Comparison of ENCODE assay signal across 8 cellular contexts in genomic region chr14:51765726-51766125, GRCh38.
A peak's percentile ranks its signal among the peaks of the same experiment; 100 is the strongest.
DNase-seq lines count a peak whose midpoint lies in the region; TF ChIP-seq lines count a peak whose summit lies in the region.
"Not testable (repeated sequence)": the region's sequence is repeated elsewhere in the genome, so short reads cannot be mapped to it uniquely, and the experiment has no call there.

No MANE protein-coding gene starts in this region.

- not testable (repeated sequence) for H3K27me3 Mint-ChIP-seq in HFFc6 (ENCODE audit: insufficient read depth)
- peaks cover 31% of the 10 kb centered on the region for H3K27me3 Mint-ChIP-seq in dendritic cell treated with granulocyte-macrophage colony-stimulating factor and Interleukin-4, amounts not matched to agents 40 ng/mL and 50 ng/mL, for 4 days

- not testable (repeated sequence) for H3K4me3 Mint-ChIP-seq in HFFc6; dendritic cell treated with granulocyte-macrophage colony-stimulating factor and Interleukin-4, amounts not matched to agents 40 ng/mL and 50 ng/mL, for 4 days

- intact Hi-C loops in dendritic cell treated with granulocyte-macrophage colony-stimulating factor and Interleukin-4, amounts not matched to agents 40 ng/mL and 50 ng/mL, for 4 days (cut with micrococcal nuclease): not testable (repeated sequence)

- not testable (repeated sequence) for H3K9me3 Mint-ChIP-seq in HFFc6; dendritic cell treated with granulocyte-macrophage colony-stimulating factor and Interleukin-4, amounts not matched to agents 40 ng/mL and 50 ng/mL, for 4 days

- not testable (repeated sequence) for H3K27ac Mint-ChIP-seq in HFFc6
- H3K27ac Mint-ChIP-seq in dendritic cell treated with granulocyte-macrophage colony-stimulating factor and Interleukin-4, amounts not matched to agents 40 ng/mL and 50 ng/mL, for 4 days: peak overlapping the region; percentile 87

- TF ChIP-seq CTCF in AG10803 (conservative IDR thresholded peaks at IDR 0.05; ENCODE audit: low read length); HFFc6 (IDR thresholded peaks at IDR 0.05); fibroblast of the aortic adventitia (IDR thresholded peaks at IDR 0.05; ENCODE audit: insufficient read depth, low read length): not testable (repeated sequence)

- DNase-seq in AG10803 (ENCODE audit: low read depth): peak; percentile 62
- peak; percentile 15 for DNase-seq in ELR (ENCODE audit: low read depth)
- peak; percentile 10 for DNase-seq in HFFc6
- peak; percentile 17 for DNase-seq in M059J (ENCODE audit: low read depth)
- DNase-seq in astrocyte of the hippocampus (ENCODE audit: low read depth, low spot score): peak; percentile 24
- DNase-seq in fibroblast of the aortic adventitia (ENCODE audit: low read depth): peak; percentile 9
- DNase-seq in myocyte (ENCODE audit: low read depth): peak; percentile 28

- H3K4me1 Mint-ChIP-seq in HFFc6 (ENCODE audit: low read depth): peaks cover 17% of the 10 kb centered on the region; the same call in 1 of the 2 replicates
- H3K4me1 Mint-ChIP-seq in dendritic cell treated with granulocyte-macrophage colony-stimulating factor and Interleukin-4, amounts not matched to agents 40 ng/mL and 50 ng/mL, for 4 days (ENCODE audit: low read depth): peaks cover 30% of the 10 kb centered on the region

- H3K4me3 ChIP-seq in AG10803 (ENCODE audit: low read length); fibroblast of the aortic adventitia (ENCODE audit: low read depth, low read length): not testable (repeated sequence)

- H3K36me3 Mint-ChIP-seq in HFFc6 (ENCODE audit: low read depth); dendritic cell treated with granulocyte-macrophage colony-stimulating factor and Interleukin-4, amounts not matched to agents 40 ng/mL and 50 ng/mL, for 4 days (ENCODE audit: low read depth): not testable (repeated sequence)

Comparison
In these comparisons a context has a peak if more than half of its experiments do, and no peak if none do; other contexts are left out.
1. DNase-seq: peak in every context shown above with its lines; median percentile 62 in AG10803; 28 in myocyte; 24 in astrocyte of the hippocampus; 17 in M059J; 15 in ELR; 10 in HFFc6; 9 in fibroblast of the aortic adventitia.